Comparison of ENCODE assay signal across 25 cellular contexts in genomic region chr17:35621768-35622167, GRCh38. TPM values are rescaled to one million over a fixed set of nuclear protein-coding genes. Genes with fewer than 3 reads are reported as not detected.
DNase-seq lines count a peak whose midpoint lies in the region; ATAC-seq, FAIRE-seq and TF ChIP-seq lines count a peak whose summit lies in the region.
"Had no signal": no experiment of that assay in that cellular context is flagged by ENCODE, and none has a peak within 500 bp of the region (broad histone marks: within the 10 kb centered on the region; RNA-seq: fewer than 3 reads in every experiment).

No MANE protein-coding gene starts in this region.

- no peak overlapping the region for H3K4me3 Mint-ChIP-seq in effector memory CD8-positive, alpha-beta T cell
- H3K4me3 Mint-ChIP-seq: CD14-positive monocyte; CD4-positive, alpha-beta T cell; CD8-positive, alpha-beta memory T cell had no signal

- H3K4me1 ChIP-seq in A549 (peaks cover 2% of the 10 kb centered on the region; the same call in 2 of the 3 replicates), gastrocnemius medialis (peaks cover 42 to 43% of the 10 kb centered on the region in 2 donors)
- H3K4me1 ChIP-seq: BE2C had no signal

- POLR2A ChIA-PET in A549 (lab: Yijun Ruan, JAX), result no interaction called here

- no peaks in the 10 kb centered on the region for H3K27me3 Mint-ChIP-seq in effector memory CD8-positive, alpha-beta T cell
- H3K27me3 Mint-ChIP-seq: CD4-positive, alpha-beta T cell; CD8-positive, alpha-beta memory T cell had no signal

- H3K9me3 ChIP-seq in A549, result no peaks in the 10 kb centered on the region
- no peaks in the 10 kb centered on the region for H3K9me3 ChIP-seq in gastrocnemius medialis
- H3K9me3 ChIP-seq: BE2C; BLaER1 treated with 17β-estradiol and CSF1 and Interleukin-3, amounts not matched to agents 10 nM and 100 nM had no signal

- peaks cover 28% of the 10 kb centered on the region for H3K36me3 Mint-ChIP-seq in effector memory CD8-positive, alpha-beta T cell (ENCODE audit: insufficient read depth)

- FAIRE-seq in A549 (lab: Jason Lieb, UNC), result peak; percentile 88
- FAIRE-seq: A204.1, D721Med, H1 had no signal

- ATAC-seq in A549 (no peak), gastrocnemius medialis (peak; percentile 34 to 55)
- no peak for ATAC-seq in effector memory CD8-positive, alpha-beta T cell (replicated peaks)
- ATAC-seq: GM12878 had no signal

- no peak for DNase-seq in A549 (ENCODE audit: low read depth in 1 of 2, low spot score in 1 of 2)
- DNase-seq in myocyte (ENCODE audit: low read depth), result peak; percentile 67
- DNase-seq in gastrocnemius medialis, result no peak
- DNase-seq in effector memory CD8-positive, alpha-beta T cell, result no peak
- no peak for DNase-seq in activated T-cell treated with anti-CD3 and anti-CD28 coated beads for 4 hours
- DNase-seq in glomerular visceral epithelial cell (ENCODE audit: extremely low spot score), result no peak
- DNase-seq: ACHN; AML-193; BE2C; CD4-positive, alpha-beta T cell; CD8-positive, alpha-beta memory T cell; DMS 273 treated with DMSO at 0.1 percent for 48 hours; DMS79; EL; GDM1; GM23248; H7; HCEC 1CT had no signal

- no peak for TF ChIP-seq RAD21 in A549 (conservative IDR thresholded peaks at IDR 0.05 in 1 of 2, IDR thresholded peaks at IDR 0.05 in 1 of 2)

- whole genome bisulfite sequencing in A549 (ENCODE audit: missing lambda C conversion rate), result 52% methylated on average over 1 of the region's 1 CpG

- H3K9me3 Mint-ChIP-seq in effector memory CD8-positive, alpha-beta T cell, result no peaks in the 10 kb centered on the region
- H3K9me3 Mint-ChIP-seq: CD14-positive monocyte; CD4-positive, alpha-beta T cell; CD8-positive, alpha-beta memory T cell had no signal

- H3K27me3 ChIP-seq in gastrocnemius medialis, result no peaks in the 10 kb centered on the region
- H3K27me3 ChIP-seq: BE2C; BLaER1 treated with 17β-estradiol and CSF1 and Interleukin-3, amounts not matched to agents 10 nM and 100 nM had no signal

- H3K27ac Mint-ChIP-seq in effector memory CD8-positive, alpha-beta T cell, result peak overlapping the region in 1 of 2 donors; percentile 47
- H3K27ac Mint-ChIP-seq: CD4-positive, alpha-beta T cell had no signal

- H3K4me1 Mint-ChIP-seq in effector memory CD8-positive, alpha-beta T cell (ENCODE audit: low read depth in 2 of 2), result peaks cover 0 to 21% of the 10 kb centered on the region in 2 donors
- H3K4me1 Mint-ChIP-seq: CD14-positive monocyte had no signal

- H3K27ac ChIP-seq in A549 (no peak overlapping the region), gastrocnemius medialis (peak overlapping the region; percentile 25 to 83 (median 64))
- H3K27ac ChIP-seq: 22Rv1; BLaER1 treated with 17β-estradiol and CSF1 and Interleukin-3, amounts not matched to agents 10 nM and 100 nM; GM23248 had no signal

- no peak overlapping the region for H3K4me2 ChIP-seq in A549
- H3K4me2 ChIP-seq: BLaER1 treated with 17β-estradiol and CSF1 and Interleukin-3, amounts not matched to agents 10 nM and 100 nM had no signal

- in situ Hi-C loops in gastrocnemius medialis (cut with MboI; ENCODE audit: low sequenced_read_pairs in 4 of 4), result no loop called here

- peaks cover 0 to 29% of the 10 kb centered on the region in 2 donors for H3K36me3 ChIP-seq in gastrocnemius medialis

- intact Hi-C loops in gastrocnemius medialis (cut with DNase I; ENCODE audit: low total_unique reads), result no loop called here

- TF ChIP-seq CTCF in A549 (IDR thresholded peaks at IDR 0.05) (no peak), gastrocnemius medialis (IDR thresholded peaks at IDR 0.05 in 4 of 5, conservative IDR thresholded peaks at IDR 0.05 in 1 of 5) (no peak)

- H3K4me3 ChIP-seq in A549 (no peak overlapping the region), gastrocnemius medialis (no peak overlapping the region)
- H3K4me3 ChIP-seq: BLaER1 treated with 17β-estradiol and CSF1 and Interleukin-3, amounts not matched to agents 10 nM and 100 nM; GM12878; GM23248 had no signal

- CTCF ChIA-PET in A549 (lab: Yijun Ruan, JAX), result interaction anchor here (0.6 to 7.2 kb wide), 2 partner anchors 9 to 31 kb away, joined by 4 to 66 read pairs; no protein-coding TSS in a partner anchor

- TF ChIP-seq POLR2A in A549 (IDR thresholded peaks at IDR 0.05; ENCODE audit: low read length), result no peak
- no peak for TF ChIP-seq POLR2A in gastrocnemius medialis (IDR thresholded peaks at IDR 0.05)

- TF ChIP-seq EP300 in A549 (IDR thresholded peaks at IDR 0.05), result no peak

TF ChIP-seq in A549, 52 proteins besides CTCF, POLR2A, EP300 and RAD21:
- TF ChIP-seq GATA3 (IDR thresholded peaks at IDR 0.05; ENCODE audit: borderline replicate concordance) (no peak), HES2 (IDR thresholded peaks at IDR 0.05) (no peak), EHMT2 (IDR thresholded peaks at IDR 0.05; ENCODE audit: low read depth) (no peak), RCOR1 (IDR thresholded peaks at IDR 0.05; ENCODE audit: low read depth, low read length) (no peak), HEYL (CRISPR knock-in tag; IDR thresholded peaks at IDR 0.05) (no peak)

RNA-seq across cellular contexts. Expression of gene AP2B1, which starts 34.6 kb away (rescaled TPM):
- 278 and 309 TPM in 2 replicates for polyA plus RNA-seq in A549 (2011; rRNA removed)
- polyA plus RNA-seq in A549 (2012; cell fraction: cytosol; rRNA removed), result 83.4 and 99.0 TPM in 2 replicates
- polyA plus RNA-seq in A549 (2012; cell fraction: nucleus; rRNA removed), result 76.2 and 97.3 TPM in 2 replicates
- polyA plus RNA-seq in A549 (2017; fragmentation: RNase III; extraction: RNeasy Plus Mini Kit Qiagen cat#74134 plus additional on column Dnase treatment), result 110 to 139 TPM (median 114 TPM) in 3 replicates
- polyA minus RNA-seq in A549 (2011; rRNA and poly(A)+ RNA removed), result 339 and 362 TPM in 2 replicates
- total RNA-seq in myocyte, result 47.0 and 52.6 TPM in 2 replicates
- 103 TPM for polyA plus RNA-seq in myocyte (2012)
- 10 to 100 TPM; 31.3 to 48.7 (median 38.1) TPM for total RNA-seq in gastrocnemius medialis

RNA-seq across cellular contexts. Expression of gene PEX12, which starts 43.4 kb away (rescaled TPM):
- polyA plus RNA-seq in A549 (2011; rRNA removed), result 11.2 and 15.0 TPM in 2 replicates
- 2.6 and 2.9 TPM in 2 replicates for polyA plus RNA-seq in A549 (2012; cell fraction: cytosol; rRNA removed)
- 2.6 and 2.7 TPM in 2 replicates for polyA plus RNA-seq in A549 (2012; cell fraction: nucleus; rRNA removed)
- polyA plus RNA-seq in A549 (2017; fragmentation: RNase III; extraction: RNeasy Plus Mini Kit Qiagen cat#74134 plus additional on column Dnase treatment), result 4.3 to 4.7 TPM (median 4.6 TPM) in 3 replicates
- 10.3 and 10.9 TPM in 2 replicates for polyA minus RNA-seq in A549 (2011; rRNA and poly(A)+ RNA removed)
- 7.4 and 12.4 TPM in 2 replicates for total RNA-seq in myocyte
- polyA plus RNA-seq in myocyte (2012), result 8.0 TPM
- total RNA-seq in gastrocnemius medialis, result 10 to 100 TPM in 1 of 4 donors, 1 to 10 TPM in 3; 4.4 to 14.2 (median 6.2) TPM

Comparison
In these comparisons a context has a peak if more than half of its experiments do, and no peak if none do; other contexts are left out.
1. ATAC-seq: peak in gastrocnemius medialis (2 of 2); none in A549 (0 of 2) and effector memory CD8-positive, alpha-beta T cell (single experiment).
2. H3K27ac ChIP-seq: peak in gastrocnemius medialis (4 of 4); none in A549 (0 of 2).